3 cellular contexts compared by ENCODE assay signal in the genomic region with DNA sequence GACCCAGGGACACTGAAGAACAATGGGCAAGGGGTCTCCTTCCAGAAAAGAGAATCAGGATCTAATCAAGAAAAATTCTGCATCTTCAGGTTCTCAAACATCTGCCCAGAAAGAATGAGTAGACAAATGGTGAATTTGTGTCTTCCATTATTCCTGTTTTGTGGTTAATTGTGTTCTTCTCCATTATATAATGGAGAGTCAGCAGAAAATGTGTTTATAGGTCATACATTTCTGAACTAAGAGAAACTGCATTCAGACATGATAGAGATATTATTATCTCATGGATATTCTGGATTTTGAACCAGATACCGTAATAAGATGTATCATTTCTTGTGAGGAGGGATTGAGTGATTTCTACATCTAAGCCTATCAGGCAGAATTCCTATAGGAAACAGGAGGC.
TF ChIP-seq lines count a peak whose summit lies in the region.

No MANE protein-coding gene starts in this region.

TF ChIP-seq in HepG2, 621 proteins besides CTCF, POLR2A, EP300 and RAD21:
- TF ChIP-seq CC2D1A (CRISPR knock-in tag; IDR thresholded peaks at IDR 0.05) = no peak
- peak; percentile 66 to 78 for TF ChIP-seq MAFK (conservative IDR thresholded peaks at IDR 0.05 in 1 of 2, IDR thresholded peaks at IDR 0.05 in 1 of 2; ENCODE audit: low read length in 2 of 2)
- no peak for TF ChIP-seq RARA (CRISPR knock-in tag; IDR thresholded peaks at IDR 0.05)
- TF ChIP-seq MAFF (IDR thresholded peaks at IDR 0.05; ENCODE audit: low read depth, low read length) = peak; percentile 72
- TF ChIP-seq GATA4 (IDR thresholded peaks at IDR 0.05; ENCODE audit: borderline replicate concordance, low read depth) = no peak

TF ChIP-seq in A549, 52 proteins besides CTCF, POLR2A, EP300 and RAD21:
- TF ChIP-seq SMC3 (IDR thresholded peaks at IDR 0.05) (no peak), MAFK (IDR thresholded peaks at IDR 0.05; ENCODE audit: partially characterized antibody) (peak; percentile 83), FOSB (CRISPR knock-in tag; IDR thresholded peaks at IDR 0.05) (no peak)

TF ChIP-seq in IMR-90, 13 proteins besides CTCF, POLR2A, EP300 and RAD21:
- TF ChIP-seq MAFK (IDR thresholded peaks at IDR 0.05; ENCODE audit: low read depth, low read length) (peak; percentile 30; the same call in 1 of the 2 replicates), NFE2L2 (IDR thresholded peaks at IDR 0.05; ENCODE audit: low read depth, low read length) (no peak)
TF ChIP-seq in IMR-90: peak in this region for 1.
